ENCODE assay signal across 8 cellular contexts in the genomic region with DNA sequence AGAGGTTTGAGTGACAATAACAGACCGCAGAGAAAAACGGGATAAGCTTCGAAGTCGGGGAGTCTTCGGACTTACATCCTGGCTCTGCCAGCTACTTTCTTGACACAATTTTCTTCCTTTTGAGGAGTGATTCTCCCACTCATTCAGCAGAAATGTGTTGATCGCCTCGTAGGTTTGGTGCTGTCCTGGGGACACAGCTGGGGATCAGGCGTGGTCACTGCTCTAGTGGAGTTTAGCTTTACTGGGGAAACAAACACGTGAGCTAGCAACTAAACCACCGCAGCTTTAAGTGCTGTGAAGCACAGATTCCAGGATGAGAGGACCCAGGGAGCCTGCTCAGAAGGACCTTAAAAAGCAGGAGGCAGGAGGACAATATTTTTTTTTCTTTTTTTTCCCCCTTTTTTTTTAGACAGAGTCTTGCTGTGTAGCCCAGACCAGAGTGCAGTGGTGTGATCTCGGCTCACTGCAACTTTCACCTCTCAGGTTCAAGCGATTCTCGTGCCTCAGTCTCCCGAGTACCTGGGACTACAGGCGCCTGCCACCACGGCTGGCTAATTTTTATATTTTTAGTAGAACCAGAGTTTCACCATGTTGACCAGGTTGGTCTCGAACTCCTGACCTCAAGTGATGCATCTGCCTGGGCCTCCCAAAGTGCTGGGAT. TPM values are rescaled to one million over a fixed set of nuclear protein-coding genes. Genes with fewer than 3 reads are reported as not detected.
DNase-seq lines count a peak whose midpoint lies in the region; ATAC-seq, FAIRE-seq and TF ChIP-seq lines count a peak whose summit lies in the region.

No MANE protein-coding gene starts in this region.

- H3K4me3 Mint-ChIP-seq in astrocyte (ENCODE audit: unreplicated experiment): peak overlapping the region; percentile 95

- H2AFZ ChIP-seq in astrocyte (ENCODE audit: low read depth, low read length): peak overlapping the region; percentile 84

- peak overlapping the region; percentile 92 for H3K4me2 ChIP-seq in astrocyte (ENCODE audit: low read length)

- peaks cover 14% of the 10 kb centered on the region for H3K4me1 ChIP-seq in astrocyte (ENCODE audit: insufficient read depth, low read length)
- H3K4me1 ChIP-seq in kidney (ENCODE audit: control insufficient read depth in 1 of 2, insufficient read depth in 1 of 2, low read depth in 1 of 2, low read length in 2 of 2): peaks cover 3 to 6% of the 10 kb centered on the region in 2 donors

- H3K36me3 ChIP-seq in astrocyte (ENCODE audit: insufficient read depth, low read length) (no peaks in the 10 kb centered on the region), kidney (ENCODE audit: control insufficient read depth in 1 of 2, insufficient read depth in 2 of 2, low read length in 2 of 2) (peaks cover 7 to 8% of the 10 kb centered on the region in 2 donors)

- intact Hi-C loops in kidney (cut with DNase I): no loop called here

- CTCF ChIA-PET in HEK293T (lab: Yijun Ruan, JAX): interaction anchor here (0.7 to 1.2 kb wide), 4 partner anchors 60 to 219 kb away, joined by 3 to 5 read pairs (median 4); no protein-coding TSS in a partner anchor

- no peaks in the 10 kb centered on the region for H3K9me3 ChIP-seq in astrocyte (ENCODE audit: insufficient read depth, low read depth, low read length)
- no peaks in the 10 kb centered on the region for H3K9me3 ChIP-seq in kidney (ENCODE audit: control insufficient read depth in 1 of 2, low read length in 2 of 2)

- H3K79me2 ChIP-seq in astrocyte (ENCODE audit: insufficient read depth, low read length): no peaks in the 10 kb centered on the region

- no peak for TF ChIP-seq CTCF in astrocyte (IDR thresholded peaks at IDR 0.05; ENCODE audit: insufficient read depth, low read depth, low read length)
- TF ChIP-seq CTCF in kidney (IDR thresholded peaks at IDR 0.05; ENCODE audit: borderline replicate concordance, extremely low read depth, insufficient read depth): no peak

- DNase-seq in AG08395 (ENCODE audit: low spot score) (peak; percentile 57), HEK293T (ENCODE audit: extremely low spot score) (peak; percentile 12), astrocyte (ENCODE audit: low read depth) (peak; percentile 38), kidney (no peak), substantia nigra (lab: John Stamatoyannopoulos, UW) (peak in 2 of 49 donors; percentile 52 to 55), putamen (ENCODE audit: low spot score) (no peak), NCI-H510A (lab: John Stamatoyannopoulos, UW) (no peak)

- no peaks in the 10 kb centered on the region for H3K36me3 Mint-ChIP-seq in astrocyte (ENCODE audit: low read depth, unreplicated experiment)

- H3K27me3 ChIP-seq in astrocyte (ENCODE audit: insufficient read depth, low read length): no peaks in the 10 kb centered on the region

- H3K9ac ChIP-seq in astrocyte (ENCODE audit: low read length) (peak overlapping the region; percentile 97), kidney (ENCODE audit: low read length in 2 of 2) (peak overlapping the region; percentile 37 to 87)

- H4K20me1 ChIP-seq in astrocyte (ENCODE audit: insufficient read depth, low read length): no peaks in the 10 kb centered on the region

- ATAC-seq in GM18867 (IDR thresholded peaks at IDR 0.05; ENCODE audit: unreplicated experiment): no peak

- peak overlapping the region; percentile 69 for H3K27ac ChIP-seq in astrocyte (ENCODE audit: low read depth, low read length)
- peak overlapping the region; percentile 39 to 41 for H3K27ac ChIP-seq in kidney (ENCODE audit: low read depth in 2 of 2, low read length in 2 of 2)
- H3K27ac ChIP-seq in substantia nigra (ENCODE audit: low read depth, low read length, poor library complexity, severe bottlenecking): peak overlapping the region; percentile 99

- H3K4me1 Mint-ChIP-seq in astrocyte (ENCODE audit: low read depth, unreplicated experiment): peaks cover 13% of the 10 kb centered on the region

- POLR2A ChIA-PET in HEK293T (lab: Yijun Ruan, JAX): interaction anchor here (0.6 to 1.4 kb wide), 15 partner anchors 9 to 438 kb away, joined by 3 to 6 read pairs (median 4); a partner anchor contains a TSS

- H3K4me3 ChIP-seq in astrocyte (ENCODE audit: insufficient read depth, low read depth, low read length): peak overlapping the region; percentile 72
- peak overlapping the region; percentile 75 to 81 for H3K4me3 ChIP-seq in kidney (ENCODE audit: low read length in 2 of 2)

- H3K27ac Mint-ChIP-seq in astrocyte (ENCODE audit: unreplicated experiment): peak overlapping the region; percentile 100

- H3K9me3 Mint-ChIP-seq in astrocyte (ENCODE audit: unreplicated experiment): no peaks in the 10 kb centered on the region

- FAIRE-seq in astrocyte (lab: Jason Lieb, UNC) (no peak), kidney (lab: Jason Lieb, UNC) (no peak)

- no peaks in the 10 kb centered on the region for H3K27me3 Mint-ChIP-seq in astrocyte (ENCODE audit: low read depth, unreplicated experiment)

TF ChIP-seq in HEK293T, 16 proteins besides CTCF, POLR2A, EP300 and RAD21:
- TF ChIP-seq L3MBTL2 (conservative IDR thresholded peaks at IDR 0.05) (0 out of 2 replicates have a peak, but pooled peaks have one; percentile 2), FOXM1 (IDR thresholded peaks at IDR 0.05; ENCODE audit: borderline replicate concordance) (no peak)

RNA-seq across cellular contexts. Expression of a gene that starts 0.9 kb away (rescaled TPM):
- total RNA-seq in astrocyte: 17.4 TPM in 2 replicates
- 38.5 TPM for total RNA-seq in kidney
- polyA plus RNA-seq in kidney (ENCODE audit: insufficient read depth, low read depth, low replicate concordance): 47.7 TPM

RNA-seq across cellular contexts. Expression of a gene that starts 49.8 kb away (rescaled TPM):
- total RNA-seq in astrocyte (0.41 TPM in 1 of 2 replicates, not detected in the other), kidney (0.57 TPM)
- polyA plus RNA-seq in kidney (ENCODE audit: insufficient read depth, low read depth, low replicate concordance): not detected

Comparison
In these comparisons a context has a peak if more than half of its experiments do, and no peak if none do; other contexts are left out.
1. DNase-seq: peak in AG08395 (single experiment), HEK293T (single experiment) and astrocyte (single experiment); none in kidney (single experiment), putamen (single experiment) and NCI-H510A (single experiment).
2. H3K27ac ChIP-seq: peak in every context shown above with its lines; median percentile 99 in substantia nigra; 69 in astrocyte; 40 in kidney.